Comparison of ENCODE assay signal across 12 cellular contexts in the genomic region with DNA sequence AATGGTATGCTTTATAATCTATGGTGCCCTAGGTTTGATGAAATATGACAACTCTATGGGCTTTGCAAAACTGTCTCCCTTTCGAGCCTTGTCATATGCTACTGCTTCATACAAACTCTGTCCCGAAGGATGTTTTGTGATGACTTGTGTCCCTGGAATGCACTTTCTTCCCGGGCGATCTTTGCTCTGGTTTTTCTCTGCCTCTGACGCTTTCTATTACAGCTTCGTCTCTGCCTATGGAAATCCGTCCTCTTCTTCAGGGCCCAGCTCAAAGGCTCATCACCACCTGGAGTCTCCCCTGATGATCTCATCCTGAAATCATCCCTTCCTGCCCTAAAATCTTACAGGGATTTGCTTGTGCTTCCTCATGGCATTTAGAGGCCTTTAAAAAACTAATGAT.
A peak's percentile ranks its signal among the peaks of the same experiment; 100 is the strongest.
DNase-seq lines count a peak whose midpoint lies in the region; TF ChIP-seq lines count a peak whose summit lies in the region.
"Had no signal": no experiment of that assay in that cellular context is flagged by ENCODE, and none has a peak within 500 bp of the region (broad histone marks: within the 10 kb centered on the region; RNA-seq: fewer than 3 reads in every experiment).

No MANE protein-coding gene starts in this region.

- peak overlapping the region; percentile 17 for H3K27ac ChIP-seq in endodermal cell (ENCODE audit: low read depth, low read length)

- no peaks in the 10 kb centered on the region for H3K36me3 Mint-ChIP-seq in endodermal cell (ENCODE audit: low read depth)
- no peaks in the 10 kb centered on the region for H3K36me3 Mint-ChIP-seq in activated CD4-positive, alpha-beta memory T cell treated with anti-CD3 and anti-CD28 coated beads, Interleukin-2, amount 10 ng/mL, durations not matched to agents 7 days and 5 days (ENCODE audit: low read depth)
- H3K36me3 Mint-ChIP-seq: naive thymus-derived CD4-positive, alpha-beta T cell had no signal

- WGBS in endodermal cell (ENCODE audit: insufficient coverage in 1 of 2, insufficient read length in 1 of 2), 2 experiments, result 29 to 49% methylated on average over 7 of the region's 7 CpGs

- no peaks in the 10 kb centered on the region for H3K4me1 Mint-ChIP-seq in endodermal cell
- no peaks in the 10 kb centered on the region for H3K4me1 Mint-ChIP-seq in activated CD4-positive, alpha-beta memory T cell treated with anti-CD3 and anti-CD28 coated beads, Interleukin-2, amount 10 ng/mL, durations not matched to agents 7 days and 5 days

- CTCF ChIA-PET in activated CD4-positive, alpha-beta memory T cell treated with anti-CD3 and anti-CD28 coated beads, Interleukin-2, amount 10 ng/mL, durations not matched to agents 7 days and 5 days (lab: Charles Lee), result no interaction called here

- DNase-seq in EL (peak; percentile 98), NCI-H69 (lab: John Stamatoyannopoulos, UW) (peak; percentile 7), endodermal cell (peak; percentile 84), mucosa of gallbladder (ENCODE audit: low spot score) (peak; percentile 23), NOMO-1 treated with DMSO at 0.1 percent for 48 hours (lab: John Stamatoyannopoulos, UW; ENCODE audit: unreplicated experiment) (no peak), G401 (ENCODE audit: low spot score) (no peak), SIG-M5 (lab: John Stamatoyannopoulos, UW) (no peak)
- no peak for DNase-seq in activated CD4-positive, alpha-beta memory T cell treated with anti-CD3 and anti-CD28 coated beads, Interleukin-2, amount 10 ng/mL, durations not matched to agents 7 days and 5 days
- DNase-seq: anterior cingulate cortex; naive thymus-derived CD4-positive, alpha-beta T cell; NCI-H146; SHP77 treated with DMSO at 0.1 percent for 48 hours had no signal

- H3K4me3 ChIP-seq in endodermal cell (ENCODE audit: low read length), result no peak overlapping the region

- H3K4me1 ChIP-seq in endodermal cell (ENCODE audit: control insufficient read depth, insufficient read depth, low read length), result peaks cover under 1% of the 10 kb centered on the region

- no peaks in the 10 kb centered on the region for H3K36me3 ChIP-seq in endodermal cell (ENCODE audit: control insufficient read depth, insufficient read depth, low read length)

- H3K27me3 ChIP-seq in endodermal cell (ENCODE audit: control insufficient read depth, insufficient read depth, low read length, poor library complexity, severe bottlenecking), result no peaks in the 10 kb centered on the region

- POLR2A ChIA-PET in activated CD4-positive, alpha-beta memory T cell treated with anti-CD3 and anti-CD28 coated beads, Interleukin-2, amount 10 ng/mL, durations not matched to agents 7 days and 5 days (lab: Charles Lee), result no interaction called here

- H3K27ac Mint-ChIP-seq in endodermal cell, result peak overlapping the region; percentile 4
- H3K27ac Mint-ChIP-seq in activated CD4-positive, alpha-beta memory T cell treated with anti-CD3 and anti-CD28 coated beads, Interleukin-2, amount 10 ng/mL, durations not matched to agents 7 days and 5 days, result no peak overlapping the region
- H3K27ac Mint-ChIP-seq: naive thymus-derived CD4-positive, alpha-beta T cell had no signal

- no peaks in the 10 kb centered on the region for H3K27me3 Mint-ChIP-seq in endodermal cell (ENCODE audit: insufficient read depth)
- peaks cover 5% of the 10 kb centered on the region for H3K27me3 Mint-ChIP-seq in activated CD4-positive, alpha-beta memory T cell treated with anti-CD3 and anti-CD28 coated beads, Interleukin-2, amount 10 ng/mL, durations not matched to agents 7 days and 5 days

- no peak overlapping the region for H3K9ac ChIP-seq in endodermal cell (ENCODE audit: extremely low read depth, low read length, poor library complexity, severe bottlenecking)

- in situ Hi-C loops in G401 (cut with HindIII; ENCODE audit: low sequenced_read_pairs), result no loop called here

- H3K9me3 ChIP-seq in endodermal cell (ENCODE audit: control insufficient read depth, low read length), result no peaks in the 10 kb centered on the region

- H3K4me3 Mint-ChIP-seq in endodermal cell, result no peak overlapping the region
- H3K4me3 Mint-ChIP-seq in activated CD4-positive, alpha-beta memory T cell treated with anti-CD3 and anti-CD28 coated beads, Interleukin-2, amount 10 ng/mL, durations not matched to agents 7 days and 5 days, result no peak overlapping the region
- H3K4me3 Mint-ChIP-seq: naive thymus-derived CD4-positive, alpha-beta T cell had no signal

- TF ChIP-seq CTCF in endodermal cell (conservative IDR thresholded peaks at IDR 0.05), result no peak

- H3K9me3 Mint-ChIP-seq in endodermal cell, result no peaks in the 10 kb centered on the region
- H3K9me3 Mint-ChIP-seq in activated CD4-positive, alpha-beta memory T cell treated with anti-CD3 and anti-CD28 coated beads, Interleukin-2, amount 10 ng/mL, durations not matched to agents 7 days and 5 days, result no peaks in the 10 kb centered on the region
- H3K9me3 Mint-ChIP-seq: naive thymus-derived CD4-positive, alpha-beta T cell had no signal

Comparison
In these comparisons a context has a peak if more than half of its experiments do, and no peak if none do; other contexts are left out.
1. DNase-seq: peak in EL (single experiment), NCI-H69 (single experiment), endodermal cell (single experiment) and mucosa of gallbladder (single experiment); none in activated CD4-positive, alpha-beta memory T cell treated with anti-CD3 and anti-CD28 coated beads, Interleukin-2, amount 10 ng/mL, durations not matched to agents 7 days and 5 days (single experiment), NOMO-1 treated with DMSO at 0.1 percent for 48 hours (single experiment), G401 (single experiment) and SIG-M5 (single experiment).